14 cellular contexts compared by ENCODE assay signal in genomic region chr20:41081276-41081814, GRCh38. TPM values are rescaled to one million over a fixed set of nuclear protein-coding genes. Genes with fewer than 3 reads are reported as not detected.
DNase-seq lines count a peak whose midpoint lies in the region; ATAC-seq lines count a peak whose summit lies in the region.
"Had no signal": no experiment of that assay in that cellular context is flagged by ENCODE, and none has a peak within 500 bp of the region (broad histone marks: within the 10 kb centered on the region; RNA-seq: fewer than 3 reads in every experiment).

No MANE protein-coding gene starts in this region.

- H3K4me1 Mint-ChIP-seq in activated naive CD4-positive, alpha-beta T cell treated with anti-CD3 and anti-CD28 coated beads, Interleukin-2, amount 10 ng/mL, durations not matched to agents 7 days and 5 days: peaks cover 43% of the 10 kb centered on the region
- peaks cover 20 to 31% of the 10 kb centered on the region in 2 donors for H3K4me1 Mint-ChIP-seq in effector memory CD8-positive, alpha-beta T cell (ENCODE audit: low read depth in 2 of 2)
- peaks cover 41% of the 10 kb centered on the region for H3K4me1 Mint-ChIP-seq in stimulated activated effector memory CD8-positive, alpha-beta T cell treated with anti-CD3 and anti-CD28 coated beads, Interleukin-12 subunit alpha, Interleukin-12 subunit beta, amount 100 ng/mL, for 72 hours

- H3K36me3 ChIP-seq in Karpas-422 (ENCODE audit: insufficient read depth, low read length) (peaks cover 90% of the 10 kb centered on the region), mesendoderm (ENCODE audit: control insufficient read depth, insufficient read depth, low read length) (peaks cover 4% of the 10 kb centered on the region)

- no peak for DNase-seq in activated naive CD4-positive, alpha-beta T cell treated with anti-CD3 and anti-CD28 coated beads, Interleukin-2, amount 50 U/mL, for 72 hours (ENCODE audit: low spot score in 2 of 2)
- DNase-seq in activated naive CD4-positive, alpha-beta T cell treated with anti-CD3 and anti-CD28 coated beads, Interleukin-2, amount 10 ng/mL, durations not matched to agents 7 days and 5 days: no peak
- DNase-seq in Karpas-422: no peak
- DNase-seq in effector memory CD8-positive, alpha-beta T cell: no peak
- no peak for DNase-seq in stimulated activated effector memory CD8-positive, alpha-beta T cell treated with anti-CD3 and anti-CD28 coated beads, Interleukin-12 subunit alpha, Interleukin-12 subunit beta, amount 100 ng/mL, for 72 hours (ENCODE audit: low spot score in 2 of 2)
- no peak for DNase-seq in mesendoderm
- DNase-seq in DMS 273 (lab: John Stamatoyannopoulos, UW; ENCODE audit: unreplicated experiment): no peak
- DNase-seq in globus pallidus (ENCODE audit: low spot score): no peak
- DNase-seq: effector CD4-positive, alpha-beta T cell; gastrocnemius medialis; NCI-H345; SK-N-SH had no signal

- H3K27me3 ChIP-seq in Karpas-422 (ENCODE audit: low read length) (no peaks in the 10 kb centered on the region), mesendoderm (ENCODE audit: insufficient read depth, low read length, poor library complexity) (no peaks in the 10 kb centered on the region)
- H3K27me3 ChIP-seq: gastrocnemius medialis had no signal

- no peaks in the 10 kb centered on the region for H3K27me3 Mint-ChIP-seq in activated naive CD4-positive, alpha-beta T cell treated with anti-CD3 and anti-CD28 coated beads, Interleukin-2, amount 10 ng/mL, durations not matched to agents 7 days and 5 days
- H3K27me3 Mint-ChIP-seq in effector memory CD8-positive, alpha-beta T cell: no peaks in the 10 kb centered on the region
- H3K27me3 Mint-ChIP-seq: brain had no signal

- H2BK15ac ChIP-seq in mesendoderm (replicated peaks; ENCODE audit: low read depth): no peak overlapping the region

- no peak overlapping the region for H3K4ac ChIP-seq in mesendoderm (ENCODE audit: low read depth, low read length)

- peaks cover 6 to 31% of the 10 kb centered on the region in 2 donors for H3K36me3 Mint-ChIP-seq in activated naive CD4-positive, alpha-beta T cell treated with anti-CD3 and anti-CD28 coated beads, Interleukin-2, amount 50 U/mL, for 72 hours
- H3K36me3 Mint-ChIP-seq in activated naive CD4-positive, alpha-beta T cell treated with anti-CD3 and anti-CD28 coated beads, Interleukin-2, amount 10 ng/mL, durations not matched to agents 7 days and 5 days: peaks cover 66% of the 10 kb centered on the region
- peaks cover 83% of the 10 kb centered on the region for H3K36me3 Mint-ChIP-seq in effector memory CD8-positive, alpha-beta T cell (ENCODE audit: insufficient read depth)
- peaks cover 99% of the 10 kb centered on the region for H3K36me3 Mint-ChIP-seq in stimulated activated effector memory CD8-positive, alpha-beta T cell treated with anti-CD3 and anti-CD28 coated beads, Interleukin-12 subunit alpha, Interleukin-12 subunit beta, amount 100 ng/mL, for 72 hours

- H3K4me2 ChIP-seq in Karpas-422 (ENCODE audit: low read depth, low read length, poor library complexity, severe bottlenecking) (no peak overlapping the region), mesendoderm (ENCODE audit: low read length) (no peak overlapping the region)
- H3K4me2 ChIP-seq: SK-N-SH had no signal

- no peak overlapping the region for H3K56ac ChIP-seq in mesendoderm (ENCODE audit: low read length)

- H3K9me3 ChIP-seq in Karpas-422 (ENCODE audit: low read length): no peaks in the 10 kb centered on the region
- H3K9me3 ChIP-seq: gastrocnemius medialis, SK-N-SH had no signal

- H3K4me1 ChIP-seq in Karpas-422 (ENCODE audit: low read length): peaks cover 29% of the 10 kb centered on the region
- no peaks in the 10 kb centered on the region for H3K4me1 ChIP-seq in mesendoderm (ENCODE audit: control insufficient read depth, low read depth, low read length)
- H3K4me1 ChIP-seq: gastrocnemius medialis had no signal

- H3K9ac ChIP-seq in Karpas-422 (ENCODE audit: low read length) (no peak overlapping the region), mesendoderm (ENCODE audit: low read length) (no peak overlapping the region)
- H3K9ac ChIP-seq: parathyroid adenoma, SK-N-SH had no signal

- no peak overlapping the region for H2AK5ac ChIP-seq in mesendoderm (ENCODE audit: low read length)

- H3K9me3 Mint-ChIP-seq in activated naive CD4-positive, alpha-beta T cell treated with anti-CD3 and anti-CD28 coated beads, Interleukin-2, amount 50 U/mL, for 72 hours: no peaks in the 10 kb centered on the region
- H3K9me3 Mint-ChIP-seq in activated naive CD4-positive, alpha-beta T cell treated with anti-CD3 and anti-CD28 coated beads, Interleukin-2, amount 10 ng/mL, durations not matched to agents 7 days and 5 days: no peaks in the 10 kb centered on the region
- no peaks in the 10 kb centered on the region for H3K9me3 Mint-ChIP-seq in effector memory CD8-positive, alpha-beta T cell
- H3K9me3 Mint-ChIP-seq in stimulated activated effector memory CD8-positive, alpha-beta T cell treated with anti-CD3 and anti-CD28 coated beads, Interleukin-12 subunit alpha, Interleukin-12 subunit beta, amount 100 ng/mL, for 72 hours: no peaks in the 10 kb centered on the region
- H3K9me3 Mint-ChIP-seq: brain had no signal

- no peak overlapping the region for H2AFZ ChIP-seq in Karpas-422 (ENCODE audit: low read length)
- H2AFZ ChIP-seq: parathyroid adenoma had no signal

- no peaks in the 10 kb centered on the region for H3K9me2 ChIP-seq in Karpas-422 (replicated peaks; ENCODE audit: insufficient read depth, low read length)
- H3K9me2 ChIP-seq: SK-N-SH had no signal

- H3K79me1 ChIP-seq in mesendoderm (ENCODE audit: low read length): peaks cover 4% of the 10 kb centered on the region

- no peak overlapping the region for H4K8ac ChIP-seq in mesendoderm (ENCODE audit: low read depth, low read length)

- H4K20me1 ChIP-seq in Karpas-422 (ENCODE audit: insufficient read depth, low read depth, low read length): peaks cover 10% of the 10 kb centered on the region

- H3K27ac Mint-ChIP-seq in activated naive CD4-positive, alpha-beta T cell treated with anti-CD3 and anti-CD28 coated beads, Interleukin-2, amount 50 U/mL, for 72 hours: peak overlapping the region; percentile 7
- no peak overlapping the region for H3K27ac Mint-ChIP-seq in activated naive CD4-positive, alpha-beta T cell treated with anti-CD3 and anti-CD28 coated beads, Interleukin-2, amount 10 ng/mL, durations not matched to agents 7 days and 5 days
- peak overlapping the region; percentile 52 to 75 for H3K27ac Mint-ChIP-seq in effector memory CD8-positive, alpha-beta T cell
- peak overlapping the region; percentile 0 for H3K27ac Mint-ChIP-seq in stimulated activated effector memory CD8-positive, alpha-beta T cell treated with anti-CD3 and anti-CD28 coated beads, Interleukin-12 subunit alpha, Interleukin-12 subunit beta, amount 100 ng/mL, for 72 hours

- CTCF ChIA-PET in activated naive CD4-positive, alpha-beta T cell treated with anti-CD3 and anti-CD28 coated beads, Interleukin-2, amount 10 ng/mL, durations not matched to agents 7 days and 5 days (lab: Charles Lee): interaction anchor here (8.7 kb wide), 1 partner anchor 90 kb away, joined by 53 read pairs; no protein-coding TSS in a partner anchor

- no peak overlapping the region for H3K4me3 Mint-ChIP-seq in activated naive CD4-positive, alpha-beta T cell treated with anti-CD3 and anti-CD28 coated beads, Interleukin-2, amount 10 ng/mL, durations not matched to agents 7 days and 5 days
- H3K4me3 Mint-ChIP-seq in effector memory CD8-positive, alpha-beta T cell: no peak overlapping the region
- H3K4me3 Mint-ChIP-seq in stimulated activated effector memory CD8-positive, alpha-beta T cell treated with anti-CD3 and anti-CD28 coated beads, Interleukin-12 subunit alpha, Interleukin-12 subunit beta, amount 100 ng/mL, for 72 hours: no peak overlapping the region
- H3K4me3 Mint-ChIP-seq: brain had no signal

- no peak for ATAC-seq in activated naive CD4-positive, alpha-beta T cell treated with anti-CD3 and anti-CD28 coated beads, Interleukin-2, amount 50 U/mL, for 72 hours
- ATAC-seq in effector memory CD8-positive, alpha-beta T cell (replicated peaks): peak; percentile 56
- ATAC-seq in stimulated activated effector memory CD8-positive, alpha-beta T cell treated with anti-CD3 and anti-CD28 coated beads, Interleukin-12 subunit alpha, Interleukin-12 subunit beta, amount 100 ng/mL, for 72 hours: no peak
- ATAC-seq: gastrocnemius medialis had no signal

- H3K23ac ChIP-seq in mesendoderm (ENCODE audit: low read length): no peak overlapping the region

- H3K79me2 ChIP-seq in Karpas-422 (ENCODE audit: low read length) (peaks cover 67% of the 10 kb centered on the region), mesendoderm (ENCODE audit: control insufficient read depth, insufficient read depth, low read length) (no peaks in the 10 kb centered on the region)

- no peak overlapping the region for H4K5ac ChIP-seq in mesendoderm (ENCODE audit: low read length)

- H3K4me3 ChIP-seq in Karpas-422 (ENCODE audit: low read length): no peak overlapping the region
- H3K4me3 ChIP-seq in mesendoderm (ENCODE audit: low read length): no peak overlapping the region
- H3K4me3 ChIP-seq: gastrocnemius medialis had no signal

- no peak overlapping the region for H3K18ac ChIP-seq in mesendoderm (ENCODE audit: low read length)

- H2BK120ac ChIP-seq in mesendoderm (ENCODE audit: low read depth, low read length): no peak overlapping the region

- H2BK5ac ChIP-seq in mesendoderm (ENCODE audit: low read length): no peak overlapping the region

- H3K27ac ChIP-seq in Karpas-422 (ENCODE audit: low read length): peak overlapping the region; percentile 78
- no peak overlapping the region for H3K27ac ChIP-seq in mesendoderm (ENCODE audit: low read depth, low read length)
- H3K27ac ChIP-seq: gastrocnemius medialis, parathyroid adenoma had no signal

RNA-seq across cellular contexts. Expression of gene TOP1, which starts 52.7 kb away (rescaled TPM):
- 10 to 100 TPM; 62.4 to 98.9 TPM for total RNA-seq in activated naive CD4-positive, alpha-beta T cell treated with anti-CD3 and anti-CD28 coated beads, Interleukin-2, amount 50 U/mL, for 72 hours
- 89.5 and 101 TPM in 2 replicates for total RNA-seq in Karpas-422 (2014; rRNA removed; shearing (Covaris generic); ENCODE audit: low replicate concordance)
- 172 TPM for polyA plus RNA-seq in mesendoderm (2013, experiment 1 of 2)
- 171 TPM for polyA plus RNA-seq in mesendoderm (2013, experiment 2 of 2)

RNA-seq across cellular contexts. Expression of gene PLCG1, which starts 56.0 kb away (rescaled TPM):
- total RNA-seq in activated naive CD4-positive, alpha-beta T cell treated with anti-CD3 and anti-CD28 coated beads, Interleukin-2, amount 50 U/mL, for 72 hours: 100 to 1,000 TPM; 153 to 348 TPM
- total RNA-seq in Karpas-422 (2014; rRNA removed; shearing (Covaris generic); ENCODE audit: low replicate concordance): 48.6 and 69.0 TPM in 2 replicates
- 62.4 TPM for polyA plus RNA-seq in mesendoderm (2013, experiment 1 of 2)
- 60.0 TPM for polyA plus RNA-seq in mesendoderm (2013, experiment 2 of 2)
